1 cellular context compared by ENCODE assay signal in the genomic region with DNA sequence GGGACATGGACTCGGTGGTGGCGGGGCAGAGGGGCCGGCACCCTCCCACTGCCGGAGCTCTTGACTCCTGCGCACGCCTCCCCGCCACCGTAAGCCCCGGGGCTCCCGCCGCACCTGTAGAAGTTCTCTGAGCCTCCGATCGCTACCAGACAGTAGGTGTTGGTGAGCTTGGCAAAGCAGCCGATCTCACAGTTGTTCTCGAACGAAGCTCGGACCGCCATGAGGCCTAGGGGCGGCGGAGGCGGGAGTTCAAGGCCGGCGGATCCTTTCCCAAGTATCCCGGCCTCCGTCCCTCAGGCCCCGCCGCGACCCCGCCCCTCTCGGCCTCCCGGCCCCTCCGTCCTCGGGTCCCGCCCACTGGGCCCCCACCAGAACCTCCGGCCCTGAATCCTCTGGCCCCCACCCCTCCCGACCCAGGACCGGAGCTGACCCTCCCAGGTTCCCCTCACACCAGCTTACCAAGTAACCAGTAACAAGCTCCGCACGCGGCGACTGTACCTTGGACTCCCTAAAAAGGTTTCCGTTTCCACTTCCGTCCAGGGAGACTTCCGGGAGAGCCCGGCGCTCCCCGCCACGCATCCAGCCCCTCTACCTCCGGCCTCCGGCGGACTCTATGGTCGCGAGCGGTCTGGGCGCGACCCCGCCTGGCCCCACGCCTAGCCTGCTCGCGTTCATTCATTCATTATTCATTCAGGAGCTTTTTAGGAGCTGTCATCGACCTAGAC.
TF ChIP-seq lines count a peak whose summit lies in the region.

A gene (minus strand): TSS at position 506 of the 725 bp plus-strand sequence. CDS start 285 bp downstream, at position 221.

TF ChIP-seq in GM12878, 131 proteins besides CTCF, POLR2A, EP300 and RAD21 (continued from another document):
- TF ChIP-seq, protein P1, sequence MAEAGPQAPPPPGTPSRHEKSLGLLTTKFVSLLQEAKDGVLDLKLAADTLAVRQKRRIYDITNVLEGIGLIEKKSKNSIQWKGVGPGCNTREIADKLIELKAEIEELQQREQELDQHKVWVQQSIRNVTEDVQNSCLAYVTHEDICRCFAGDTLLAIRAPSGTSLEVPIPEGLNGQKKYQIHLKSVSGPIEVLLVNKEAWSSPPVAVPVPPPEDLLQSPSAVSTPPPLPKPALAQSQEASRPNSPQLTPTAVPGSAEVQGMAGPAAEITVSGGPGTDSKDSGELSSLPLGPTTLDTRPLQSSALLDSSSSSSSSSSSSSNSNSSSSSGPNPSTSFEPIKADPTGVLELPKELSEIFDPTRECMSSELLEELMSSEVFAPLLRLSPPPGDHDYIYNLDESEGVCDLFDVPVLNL (IDR thresholded peaks at IDR 0.05; ENCODE audit: low read depth, low read length), result 0 out of 2 replicates have a peak, but pooled peaks have one; percentile 40
- TF ChIP-seq SPI1 (IDR thresholded peaks at IDR 0.05; ENCODE audit: borderline replicate concordance, insufficient read depth, low read depth, low read length) (peak; percentile 56; the same call in 1 of the 2 replicates), NRF1 (conservative IDR thresholded peaks at IDR 0.05; ENCODE audit: low read depth, low read length) (no peak), ZNF24 (IDR thresholded peaks at IDR 0.05) (peak; percentile 83), JUNB (IDR thresholded peaks at IDR 0.05) (no peak), CEBPB (IDR thresholded peaks at IDR 0.05; ENCODE audit: borderline replicate concordance in 1 of 2, low read depth in 2 of 2, low read length in 2 of 2) (no peak), TCF3 (IDR thresholded peaks at IDR 0.05; ENCODE audit: borderline replicate concordance, insufficient read depth, low read depth, low read length) (no peak), TAF1 (IDR thresholded peaks at IDR 0.05; ENCODE audit: borderline replicate concordance, low read depth, low read length) (peak; percentile 90), SP1 (IDR thresholded peaks at IDR 0.05; ENCODE audit: low read depth, low read length) (no peak), YY1 (IDR thresholded peaks at IDR 0.05; ENCODE audit: low read depth, low read length) (peak; percentile 75; the same call in 1 of the 2 replicates)
